Comparison of ENCODE assay signal across 8 cellular contexts in genomic region chr2:95346236-95346737, GRCh38. TPM values are rescaled to one million over a fixed set of nuclear protein-coding genes. Genes with fewer than 3 reads are reported as not detected.
A peak's percentile ranks its signal among the peaks of the same experiment; 100 is the strongest.
DNase-seq lines count a peak whose midpoint lies in the region; ATAC-seq and TF ChIP-seq lines count a peak whose summit lies in the region.

No MANE protein-coding gene starts in this region.

- H3K4me2 ChIP-seq in neural progenitor cell, result peak overlapping the region; percentile 94

- TF ChIP-seq CTCF in fibroblast of pulmonary artery (IDR thresholded peaks at IDR 0.05; ENCODE audit: low read length, missing control alignments) (no peak), neural progenitor cell (IDR thresholded peaks at IDR 0.05) (no peak)

- H2AFZ ChIP-seq in neural progenitor cell (replicated peaks), result peak overlapping the region; percentile 82

- H3K27me3 Mint-ChIP-seq in neural progenitor cell (ENCODE audit: insufficient read depth, low read depth), result peaks cover 25% of the 10 kb centered on the region

- no peaks in the 10 kb centered on the region for H3K9me3 Mint-ChIP-seq in neural progenitor cell

- peaks cover 99% of the 10 kb centered on the region for H3K27me3 ChIP-seq in neural progenitor cell

- H4K20me1 ChIP-seq in neural progenitor cell (ENCODE audit: low read depth), result peaks cover 13% of the 10 kb centered on the region

- no peaks in the 10 kb centered on the region for H3K36me3 Mint-ChIP-seq in neural progenitor cell

- no peaks in the 10 kb centered on the region for H3F3A ChIP-seq in neural progenitor cell (ENCODE audit: low read depth)

- H3K4me3 ChIP-seq in fibroblast of pulmonary artery (replicated peaks; ENCODE audit: low read depth, low read length) (peak overlapping the region; percentile 60), neural progenitor cell (peak overlapping the region; percentile 53)

- no peaks in the 10 kb centered on the region for H3K4me1 Mint-ChIP-seq in neural progenitor cell

- H3K9ac ChIP-seq in neural progenitor cell, result no peak overlapping the region

- DNase-seq in stimulated activated CD4-positive, alpha-beta T cell treated with anti-CD3 and anti-CD28 coated beads, Interleukin-12 subunit alpha, Interleukin-12 subunit beta, amount 100 ng/mL, for 4 hours, result peak; percentile 10
- DNase-seq in stimulated activated CD4-positive, alpha-beta T cell treated with anti-CD3 and anti-CD28 coated beads, Interleukin-4, amount 100 ng/mL, for 24 hours, result no peak
- peak; percentile 62 for DNase-seq in RPMI8226
- DNase-seq in fibroblast of pulmonary artery (ENCODE audit: low read depth), result peak; percentile 66
- no peak for DNase-seq in neural progenitor cell (ENCODE audit: low spot score)
- no peak for DNase-seq in activated gamma-delta T cell treated with Interleukin-2 at 50 U/mL for 16 hours
- DNase-seq in NCI-H1105 (lab: John Stamatoyannopoulos, UW), result no peak

- ATAC-seq in HG03571 (IDR thresholded peaks at IDR 0.05; ENCODE audit: unreplicated experiment), result no peak

- no peaks in the 10 kb centered on the region for H3K36me3 ChIP-seq in neural progenitor cell

- no peaks in the 10 kb centered on the region for H3K79me2 ChIP-seq in neural progenitor cell (ENCODE audit: low read depth)

- no peak overlapping the region for H3K4me3 Mint-ChIP-seq in neural progenitor cell

- H3K9me3 ChIP-seq in neural progenitor cell (ENCODE audit: low read depth), result no peaks in the 10 kb centered on the region

- no peak overlapping the region for H3K27ac Mint-ChIP-seq in neural progenitor cell

- no peaks in the 10 kb centered on the region for H3K4me1 ChIP-seq in neural progenitor cell

- H3K27ac ChIP-seq in neural progenitor cell, result no peak overlapping the region

RNA-seq across cellular contexts. Expression of gene KCNIP3, which starts 49.1 kb away (rescaled TPM):
- 0.64 and 1.1 TPM in 2 replicates for total RNA-seq in neural progenitor cell (ENCODE audit: low replicate concordance)

RNA-seq across cellular contexts. Expression of gene FAHD2A, which starts 56.2 kb away (rescaled TPM):
- total RNA-seq in neural progenitor cell (ENCODE audit: low replicate concordance), result 36.4 and 37.0 TPM in 2 replicates

Comparison
In these comparisons a context has a peak if more than half of its experiments do, and no peak if none do; other contexts are left out.
1. DNase-seq: peak in stimulated activated CD4-positive, alpha-beta T cell treated with anti-CD3 and anti-CD28 coated beads, Interleukin-12 subunit alpha, Interleukin-12 subunit beta, amount 100 ng/mL, for 4 hours (single experiment), RPMI8226 (single experiment) and fibroblast of pulmonary artery (single experiment); none in stimulated activated CD4-positive, alpha-beta T cell treated with anti-CD3 and anti-CD28 coated beads, Interleukin-4, amount 100 ng/mL, for 24 hours (single experiment), neural progenitor cell (single experiment), activated gamma-delta T cell treated with Interleukin-2 at 50 U/mL for 16 hours (single experiment) and NCI-H1105 (single experiment).